Comparison of ENCODE assay signal across 8 cellular contexts in the genomic region with DNA sequence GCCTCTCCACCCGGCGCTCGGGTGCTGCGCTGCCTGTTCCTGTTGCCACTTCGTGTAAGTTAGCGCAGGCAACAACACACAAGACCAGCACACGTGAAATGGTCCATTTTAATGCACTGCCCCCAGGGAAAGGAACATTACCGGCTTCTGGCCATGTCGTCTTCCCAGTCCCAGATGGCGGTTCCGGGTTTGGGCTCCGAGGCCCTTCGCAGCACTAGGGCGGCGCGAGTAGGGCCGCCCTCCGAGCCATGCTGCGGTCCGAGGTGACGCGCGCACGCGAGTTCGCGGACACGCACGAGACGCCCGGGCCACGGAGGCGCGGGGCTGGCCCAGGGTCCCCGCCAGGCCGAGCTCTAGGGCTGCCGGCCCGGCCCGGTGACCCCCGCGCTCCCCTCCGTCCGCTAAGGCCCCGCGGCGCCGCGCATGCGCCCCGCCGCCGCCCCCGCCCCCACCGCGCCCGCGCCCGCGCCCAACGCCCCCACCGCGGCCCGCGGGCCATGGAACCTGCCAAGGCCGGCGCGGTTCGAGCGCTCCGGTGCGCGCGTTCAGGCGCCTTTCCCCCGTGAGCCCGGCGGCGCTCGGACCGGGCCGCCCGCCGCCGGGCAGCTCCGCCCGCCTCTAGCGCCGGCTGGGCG. TPM values are rescaled to one million over a fixed set of nuclear protein-coding genes. Genes with fewer than 3 reads are reported as not detected.
DNase-seq lines count a peak whose midpoint lies in the region; ATAC-seq lines count a peak whose summit lies in the region.

No MANE protein-coding gene starts in this region.

- H3K27me3 Mint-ChIP-seq in activated CD4-positive, alpha-beta memory T cell treated with anti-CD3 and anti-CD28 coated beads for 36 hours, result no peaks in the 10 kb centered on the region

- intact Hi-C loops in activated CD4-positive, alpha-beta memory T cell treated with anti-CD3 and anti-CD28 coated beads for 36 hours (cut with micrococcal nuclease), result loop anchor here (1.0 to 10.0 kb wide), 6 partner anchors 19 to 329 kb away; no protein-coding TSS in a partner anchor

- peaks cover 44% of the 10 kb centered on the region for H3K4me1 Mint-ChIP-seq in activated CD4-positive, alpha-beta memory T cell treated with anti-CD3 and anti-CD28 coated beads for 36 hours (ENCODE audit: low read depth)

- DNase-seq in NCI-H2196 (lab: John Stamatoyannopoulos, UW; ENCODE audit: unreplicated experiment) (peak; percentile 45), NCI-H2196 treated with DMSO at 0.1 percent for 48 hours (lab: John Stamatoyannopoulos, UW; ENCODE audit: unreplicated experiment) (no peak), NCI-H146 treated with DMSO at 0.1 percent for 48 hours (lab: John Stamatoyannopoulos, UW; ENCODE audit: unreplicated experiment) (peak; percentile 70), medulla oblongata (ENCODE audit: extremely low spot score) (peak; percentile 58)
- peak; percentile 67 for DNase-seq in activated CD4-positive, alpha-beta memory T cell treated with anti-CD3 and anti-CD28 coated beads for 36 hours
- peak; percentile 58 for DNase-seq in stimulated activated CD8-positive, alpha-beta memory T cell treated with anti-CD3 and anti-CD28 coated beads, Interleukin-12 subunit alpha, Interleukin-12 subunit beta, amount 100 ng/mL, for 4 hours (ENCODE audit: low read depth)

- peaks cover 8% of the 10 kb centered on the region for H3K36me3 Mint-ChIP-seq in activated CD4-positive, alpha-beta memory T cell treated with anti-CD3 and anti-CD28 coated beads for 36 hours

- H3K36me3 ChIP-seq in ectodermal cell (ENCODE audit: control insufficient read depth, insufficient read depth, low read length), result no peaks in the 10 kb centered on the region

- H3K27ac Mint-ChIP-seq in activated CD4-positive, alpha-beta memory T cell treated with anti-CD3 and anti-CD28 coated beads for 36 hours, result peak overlapping the region; percentile 87

- H3K27me3 ChIP-seq in ectodermal cell (ENCODE audit: control insufficient read depth, insufficient read depth, low read length, poor library complexity, severe bottlenecking), result no peaks in the 10 kb centered on the region

- WGBS in ectodermal cell, 2 experiments, result 0 to 1% methylated on average over 89 of the region's 89 CpGs

- no peaks in the 10 kb centered on the region for H3K9me3 ChIP-seq in ectodermal cell (ENCODE audit: control insufficient read depth, low read length)

- peak overlapping the region; percentile 97 for H3K4me3 ChIP-seq in ectodermal cell (ENCODE audit: insufficient read depth, low read depth, low read length)

- peaks cover 6% of the 10 kb centered on the region for H3K4me1 ChIP-seq in ectodermal cell (ENCODE audit: control insufficient read depth, insufficient read depth, low read length)

- CTCF ChIA-PET in activated CD4-positive, alpha-beta memory T cell treated with anti-CD3 and anti-CD28 coated beads for 36 hours (lab: Charles Lee), result interaction anchor here (1.3 to 3.3 kb wide), 2 partner anchors 10 to 19 kb away, joined by 4 to 53 read pairs; no protein-coding TSS in a partner anchor

- peak; percentile 41 for ATAC-seq in HG02763 (IDR thresholded peaks at IDR 0.05; ENCODE audit: unreplicated experiment)

- POLR2A ChIA-PET in activated CD4-positive, alpha-beta memory T cell treated with anti-CD3 and anti-CD28 coated beads for 36 hours (lab: Charles Lee), result interaction anchor here (0.7 to 1.2 kb wide), 5 partner anchors 10 to 233 kb away, joined by 3 to 4 read pairs (median 3); no protein-coding TSS in a partner anchor

- no peaks in the 10 kb centered on the region for H3K9me3 Mint-ChIP-seq in activated CD4-positive, alpha-beta memory T cell treated with anti-CD3 and anti-CD28 coated beads for 36 hours

- peak overlapping the region; percentile 50 for H3K27ac ChIP-seq in ectodermal cell (ENCODE audit: insufficient read depth, low read depth, low read length, poor library complexity, severe bottlenecking)

- H3K4me3 Mint-ChIP-seq in activated CD4-positive, alpha-beta memory T cell treated with anti-CD3 and anti-CD28 coated beads for 36 hours, result peak overlapping the region; percentile 89

RNA-seq across cellular contexts. Expression of a gene that starts 0.4 kb away (rescaled TPM):
- total RNA-seq in activated CD4-positive, alpha-beta memory T cell treated with anti-CD3 and anti-CD28 coated beads for 36 hours, result 10 to 100 TPM; 14.4 to 15.6 TPM
- 12.7 TPM for polyA plus RNA-seq in ectodermal cell (2013, experiment 1 of 4)
- polyA plus RNA-seq in ectodermal cell (2013, experiment 2 of 4), result 13.2 TPM
- 7.7 TPM for polyA plus RNA-seq in ectodermal cell (2013, experiment 3 of 4)
- 8.1 TPM for polyA plus RNA-seq in ectodermal cell (2013, experiment 4 of 4)
